In the genomic region with DNA sequence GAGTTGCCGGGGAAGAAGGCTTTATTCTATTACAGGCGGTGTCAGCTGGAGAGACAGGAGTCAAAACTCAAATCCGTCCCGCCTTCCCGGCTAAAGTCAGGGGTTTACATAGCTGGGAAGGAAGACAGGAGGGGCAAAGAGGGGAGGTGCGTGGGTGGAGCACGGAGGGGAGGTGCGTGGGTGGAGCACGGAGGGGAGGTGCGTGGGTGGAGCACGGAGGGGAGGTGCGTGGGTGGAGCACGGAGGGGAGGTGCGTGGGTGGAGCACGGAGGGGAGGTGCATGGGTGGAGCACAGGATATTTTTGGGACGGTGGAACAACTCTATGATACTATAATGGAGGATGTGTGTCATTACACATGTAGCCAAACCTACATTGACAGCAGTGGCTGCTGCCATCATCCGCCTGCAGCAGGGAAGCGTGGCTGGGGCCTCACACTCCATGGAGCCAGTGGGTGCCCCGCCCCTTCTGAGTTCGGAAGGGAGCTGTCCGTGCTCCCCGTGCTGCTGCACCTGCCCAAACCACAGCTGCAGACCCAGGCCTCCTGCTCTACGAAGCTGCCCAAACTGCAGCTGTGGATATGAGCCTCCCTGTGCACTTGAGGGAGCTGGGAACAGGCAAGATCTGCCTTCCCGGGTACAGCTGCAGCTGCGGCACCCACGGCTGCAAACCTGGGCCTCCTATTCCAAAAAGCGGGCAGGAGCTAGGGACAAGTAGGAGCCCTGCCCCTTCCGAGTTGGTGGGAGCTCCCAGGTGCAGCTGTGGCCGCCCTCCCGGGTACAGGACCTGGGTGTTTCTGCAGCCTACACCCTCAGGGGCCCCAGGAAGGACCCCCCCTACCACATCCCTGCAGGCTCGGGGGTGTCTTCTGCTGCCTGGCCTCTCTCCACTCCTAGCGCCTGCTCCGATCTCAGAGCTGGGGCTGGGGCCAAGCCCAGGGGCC, we compare ENCODE assay signal across 2 cellular contexts.
TF ChIP-seq lines count a peak whose summit lies in the region.

No MANE protein-coding gene starts in this region.

TF ChIP-seq in HepG2, 621 proteins besides CTCF, POLR2A, EP300 and RAD21 (continued from another document and continues in another):
- TF ChIP-seq, protein P1, sequence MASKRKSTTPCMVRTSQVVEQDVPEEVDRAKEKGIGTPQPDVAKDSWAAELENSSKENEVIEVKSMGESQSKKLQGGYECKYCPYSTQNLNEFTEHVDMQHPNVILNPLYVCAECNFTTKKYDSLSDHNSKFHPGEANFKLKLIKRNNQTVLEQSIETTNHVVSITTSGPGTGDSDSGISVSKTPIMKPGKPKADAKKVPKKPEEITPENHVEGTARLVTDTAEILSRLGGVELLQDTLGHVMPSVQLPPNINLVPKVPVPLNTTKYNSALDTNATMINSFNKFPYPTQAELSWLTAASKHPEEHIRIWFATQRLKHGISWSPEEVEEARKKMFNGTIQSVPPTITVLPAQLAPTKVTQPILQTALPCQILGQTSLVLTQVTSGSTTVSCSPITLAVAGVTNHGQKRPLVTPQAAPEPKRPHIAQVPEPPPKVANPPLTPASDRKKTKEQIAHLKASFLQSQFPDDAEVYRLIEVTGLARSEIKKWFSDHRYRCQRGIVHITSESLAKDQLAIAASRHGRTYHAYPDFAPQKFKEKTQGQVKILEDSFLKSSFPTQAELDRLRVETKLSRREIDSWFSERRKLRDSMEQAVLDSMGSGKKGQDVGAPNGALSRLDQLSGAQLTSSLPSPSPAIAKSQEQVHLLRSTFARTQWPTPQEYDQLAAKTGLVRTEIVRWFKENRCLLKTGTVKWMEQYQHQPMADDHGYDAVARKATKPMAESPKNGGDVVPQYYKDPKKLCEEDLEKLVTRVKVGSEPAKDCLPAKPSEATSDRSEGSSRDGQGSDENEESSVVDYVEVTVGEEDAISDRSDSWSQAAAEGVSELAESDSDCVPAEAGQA (IDR thresholded peaks at IDR 0.05; ENCODE audit: low read depth) = no peak
- TF ChIP-seq, protein P1 (CRISPR knock-in tag; IDR thresholded peaks at IDR 0.05; ENCODE audit: borderline replicate concordance) = no peak
- TF ChIP-seq, protein P2, sequence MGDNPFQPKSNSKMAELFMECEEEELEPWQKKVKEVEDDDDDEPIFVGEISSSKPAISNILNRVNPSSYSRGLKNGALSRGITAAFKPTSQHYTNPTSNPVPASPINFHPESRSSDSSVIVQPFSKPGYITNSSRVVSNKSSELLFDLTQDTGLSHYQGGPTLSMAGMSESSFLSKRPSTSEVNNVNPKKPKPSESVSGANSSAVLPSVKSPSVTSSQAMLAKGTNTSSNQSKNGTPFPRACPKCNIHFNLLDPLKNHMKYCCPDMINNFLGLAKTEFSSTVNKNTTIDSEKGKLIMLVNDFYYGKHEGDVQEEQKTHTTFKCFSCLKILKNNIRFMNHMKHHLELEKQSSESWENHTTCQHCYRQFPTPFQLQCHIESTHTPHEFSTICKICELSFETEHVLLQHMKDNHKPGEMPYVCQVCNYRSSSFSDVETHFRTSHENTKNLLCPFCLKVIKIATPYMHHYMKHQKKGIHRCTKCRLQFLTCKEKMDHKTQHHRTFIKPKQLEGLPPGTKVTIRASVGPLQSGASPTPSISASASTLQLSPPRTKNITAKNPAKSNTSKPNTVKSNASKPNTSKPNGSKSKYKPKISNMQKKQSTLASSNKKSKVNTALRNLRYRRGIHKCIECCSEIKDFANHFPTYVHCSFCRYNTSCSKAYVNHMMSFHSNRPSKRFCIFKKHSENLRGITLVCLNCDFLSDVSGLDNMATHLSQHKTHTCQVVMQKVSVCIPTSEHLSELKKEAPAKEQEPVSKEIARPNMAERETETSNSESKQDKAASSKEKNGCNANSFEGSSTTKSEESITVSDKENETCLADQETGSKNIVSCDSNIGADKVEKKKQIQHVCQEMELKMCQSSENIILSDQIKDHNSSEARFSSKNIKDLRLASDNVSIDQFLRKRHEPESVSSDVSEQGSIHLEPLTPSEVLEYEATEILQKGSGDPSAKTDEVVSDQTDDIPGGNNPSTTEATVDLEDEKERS (CRISPR knock-in tag; IDR thresholded peaks at IDR 0.05) = 0 out of 2 replicates have a peak, but pooled peaks have one; percentile 44
- TF ChIP-seq, protein P3, sequence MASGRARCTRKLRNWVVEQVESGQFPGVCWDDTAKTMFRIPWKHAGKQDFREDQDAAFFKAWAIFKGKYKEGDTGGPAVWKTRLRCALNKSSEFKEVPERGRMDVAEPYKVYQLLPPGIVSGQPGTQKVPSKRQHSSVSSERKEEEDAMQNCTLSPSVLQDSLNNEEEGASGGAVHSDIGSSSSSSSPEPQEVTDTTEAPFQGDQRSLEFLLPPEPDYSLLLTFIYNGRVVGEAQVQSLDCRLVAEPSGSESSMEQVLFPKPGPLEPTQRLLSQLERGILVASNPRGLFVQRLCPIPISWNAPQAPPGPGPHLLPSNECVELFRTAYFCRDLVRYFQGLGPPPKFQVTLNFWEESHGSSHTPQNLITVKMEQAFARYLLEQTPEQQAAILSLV (CRISPR knock-in tag; IDR thresholded peaks at IDR 0.05; ENCODE audit: borderline replicate concordance) = peak; percentile 49; the same call in 1 of the 2 replicates
- TF ChIP-seq HNRNPUL1 (IDR thresholded peaks at IDR 0.05; ENCODE audit: low read depth, low read length) = no peak
- TF ChIP-seq ZNF605 (CRISPR knock-in tag; IDR thresholded peaks at IDR 0.05) = no peak
- no peak for TF ChIP-seq ZNF629 (CRISPR knock-in tag; conservative IDR thresholded peaks at IDR 0.05)
- no peak for TF ChIP-seq GTF2F1 (IDR thresholded peaks at IDR 0.05; ENCODE audit: low read length)
- 0 out of 2 replicates have a peak, but pooled peaks have one; percentile 58 for TF ChIP-seq ZNF350 (CRISPR knock-in tag; IDR thresholded peaks at IDR 0.05; ENCODE audit: borderline replicate concordance, low read depth)
- 0 out of 2 replicates have a peak, but pooled peaks have one; percentile 63 for TF ChIP-seq KLF15 (CRISPR knock-in tag; IDR thresholded peaks at IDR 0.05; ENCODE audit: borderline replicate concordance)
- TF ChIP-seq ZNF530 (CRISPR knock-in tag; IDR thresholded peaks at IDR 0.05; ENCODE audit: low read depth) = no peak
- no peak for TF ChIP-seq ZBTB3 (CRISPR knock-in tag; IDR thresholded peaks at IDR 0.05; ENCODE audit: borderline replicate concordance, low read depth)
- TF ChIP-seq XRCC5 (optimal IDR thresholded peaks at IDR 0.05; ENCODE audit: low read length) = no peak
- TF ChIP-seq ZBTB38 (CRISPR knock-in tag; IDR thresholded peaks at IDR 0.05) = peak; percentile 60; the same call in 1 of the 2 replicates
- peak; percentile 51 for TF ChIP-seq KDM5B (CRISPR knock-in tag; IDR thresholded peaks at IDR 0.05; ENCODE audit: borderline replicate concordance)
- 0 out of 2 replicates have a peak, but pooled peaks have one; percentile 30 for TF ChIP-seq BRCA1 (CRISPR knock-in tag; IDR thresholded peaks at IDR 0.05)
- TF ChIP-seq KAT8 (CRISPR knock-in tag; IDR thresholded peaks at IDR 0.05) = peak; percentile 47; the same call in 1 of the 2 replicates

TF ChIP-seq in K562, 482 proteins besides CTCF, POLR2A, EP300 and RAD21 (continued from another document):
- TF ChIP-seq, protein P4, sequence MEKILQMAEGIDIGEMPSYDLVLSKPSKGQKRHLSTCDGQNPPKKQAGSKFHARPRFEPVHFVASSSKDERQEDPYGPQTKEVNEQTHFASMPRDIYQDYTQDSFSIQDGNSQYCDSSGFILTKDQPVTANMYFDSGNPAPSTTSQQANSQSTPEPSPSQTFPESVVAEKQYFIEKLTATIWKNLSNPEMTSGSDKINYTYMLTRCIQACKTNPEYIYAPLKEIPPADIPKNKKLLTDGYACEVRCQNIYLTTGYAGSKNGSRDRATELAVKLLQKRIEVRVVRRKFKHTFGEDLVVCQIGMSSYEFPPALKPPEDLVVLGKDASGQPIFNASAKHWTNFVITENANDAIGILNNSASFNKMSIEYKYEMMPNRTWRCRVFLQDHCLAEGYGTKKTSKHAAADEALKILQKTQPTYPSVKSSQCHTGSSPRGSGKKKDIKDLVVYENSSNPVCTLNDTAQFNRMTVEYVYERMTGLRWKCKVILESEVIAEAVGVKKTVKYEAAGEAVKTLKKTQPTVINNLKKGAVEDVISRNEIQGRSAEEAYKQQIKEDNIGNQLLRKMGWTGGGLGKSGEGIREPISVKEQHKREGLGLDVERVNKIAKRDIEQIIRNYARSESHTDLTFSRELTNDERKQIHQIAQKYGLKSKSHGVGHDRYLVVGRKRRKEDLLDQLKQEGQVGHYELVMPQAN (IDR thresholded peaks at IDR 0.05; ENCODE audit: borderline replicate concordance) = peak; percentile 84
- TF ChIP-seq, protein P5, sequence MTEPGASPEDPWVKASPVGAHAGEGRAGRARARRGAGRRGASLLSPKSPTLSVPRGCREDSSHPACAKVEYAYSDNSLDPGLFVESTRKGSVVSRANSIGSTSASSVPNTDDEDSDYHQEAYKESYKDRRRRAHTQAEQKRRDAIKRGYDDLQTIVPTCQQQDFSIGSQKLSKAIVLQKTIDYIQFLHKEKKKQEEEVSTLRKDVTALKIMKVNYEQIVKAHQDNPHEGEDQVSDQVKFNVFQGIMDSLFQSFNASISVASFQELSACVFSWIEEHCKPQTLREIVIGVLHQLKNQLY (CRISPR knock-in tag; conservative IDR thresholded peaks at IDR 0.05) = 0 out of 4 replicates have a peak, but pooled peaks of 1 of the 2 experiments have one; percentile 67
- TF ChIP-seq ZBTB8A (IDR thresholded peaks at IDR 0.05; ENCODE audit: partially characterized antibody) = no peak
- TF ChIP-seq ZBTB17 (CRISPR knock-in tag; IDR thresholded peaks at IDR 0.05) = 0 out of 2 replicates have a peak, but pooled peaks have one; percentile 31
- TF ChIP-seq JUN (IDR thresholded peaks at IDR 0.05; ENCODE audit: borderline replicate concordance, low read depth, low read length) = peak; percentile 55; the same call in 1 of the 2 replicates
- TF ChIP-seq JUN (CRISPR knock-in tag; IDR thresholded peaks at IDR 0.05; ENCODE audit: borderline replicate concordance) = no peak; the same call in 1 of the 2 replicates
